ENCODE assay signal across 1 cellular context in genomic region chr10:61406282-61406681, GRCh38.
A peak's percentile ranks its signal among the peaks of the same experiment; 100 is the strongest.
TF ChIP-seq lines count a peak whose summit lies in the region.

No MANE protein-coding gene starts in this region.

TF ChIP-seq in SK-N-SH, 30 proteins besides CTCF, POLR2A, EP300 and RAD21 (continued from another document):
- peak; percentile 40 for TF ChIP-seq PBX3 (IDR thresholded peaks at IDR 0.05)
- no peak for TF ChIP-seq EZH2phosphoT487 (IDR thresholded peaks at IDR 0.05; ENCODE audit: borderline replicate concordance, low read depth)
- TF ChIP-seq NRF1 (IDR thresholded peaks at IDR 0.05; ENCODE audit: low read depth, low read length), result no peak
- no peak for TF ChIP-seq NFIC (IDR thresholded peaks at IDR 0.05; ENCODE audit: borderline replicate concordance)
- TF ChIP-seq YY1 (IDR thresholded peaks at IDR 0.05; ENCODE audit: low read depth), result no peak
- TF ChIP-seq MAX (IDR thresholded peaks at IDR 0.05; ENCODE audit: low read depth), result no peak
- TF ChIP-seq JUND (IDR thresholded peaks at IDR 0.05), result 0 out of 2 replicates have a peak, but pooled peaks have one; percentile 12
- no peak for TF ChIP-seq TAF1 (IDR thresholded peaks at IDR 0.05; ENCODE audit: borderline replicate concordance, low read depth, low read length)
- no peak for TF ChIP-seq FOXM1 (IDR thresholded peaks at IDR 0.05; ENCODE audit: low read depth)
- no peak for TF ChIP-seq FOSL2 (IDR thresholded peaks at IDR 0.05; ENCODE audit: borderline replicate concordance, low read depth)
